Comparison of ENCODE assay signal across 8 cellular contexts in the genomic region with DNA sequence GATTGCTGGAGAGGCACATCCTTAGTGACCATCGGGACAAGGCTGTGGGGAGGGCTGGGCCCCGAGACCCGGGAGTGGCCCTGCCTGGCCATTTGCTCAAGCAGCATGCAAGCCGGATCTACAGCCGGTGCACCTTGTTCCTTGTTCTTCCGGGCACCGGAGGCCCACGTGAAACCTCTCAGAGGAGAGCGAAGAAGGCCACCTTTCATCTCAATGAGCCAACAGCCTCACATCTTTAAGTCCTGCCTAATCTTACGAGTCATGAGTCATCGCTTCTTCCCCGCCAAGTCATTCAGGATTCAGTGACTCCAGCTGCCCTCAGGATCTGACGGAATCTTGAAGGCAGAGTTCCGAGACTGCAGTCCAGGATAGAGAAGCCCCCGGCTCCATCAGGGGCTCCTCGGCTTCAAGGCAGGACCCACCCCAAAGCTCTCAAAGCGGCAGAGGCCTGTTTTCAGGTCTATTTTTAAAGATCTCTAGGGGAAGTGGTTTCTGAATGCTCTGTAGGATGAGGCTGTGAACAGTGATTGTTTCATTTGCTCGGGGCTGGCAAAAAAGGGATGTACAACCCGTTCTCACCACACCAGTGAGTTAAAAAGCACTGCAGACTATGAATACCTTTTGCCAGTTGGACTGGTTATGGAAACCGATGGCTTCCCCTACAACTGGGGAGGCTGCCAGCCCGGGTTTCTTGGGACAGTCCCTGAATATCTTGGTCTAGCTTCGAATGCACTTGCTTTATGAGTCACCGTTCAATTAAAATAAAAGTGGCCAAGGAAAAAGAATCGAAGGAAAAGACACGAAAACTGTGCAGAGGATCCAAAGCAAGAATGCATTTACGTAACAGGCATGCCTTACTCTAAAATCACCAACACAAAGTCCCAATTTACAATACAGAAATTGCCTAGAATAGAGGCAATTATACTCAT. TPM values are rescaled to one million over a fixed set of nuclear protein-coding genes. Genes with fewer than 3 reads are reported as not detected.
DNase-seq lines count a peak whose midpoint lies in the region; ATAC-seq and TF ChIP-seq lines count a peak whose summit lies in the region.

No MANE protein-coding gene starts in this region.

- peaks cover 21% of the 10 kb centered on the region for H3K4me1 Mint-ChIP-seq in activated CD4-positive, alpha-beta T cell treated with anti-CD3 and anti-CD28 coated beads, Interleukin-2, amount 10 ng/mL, durations not matched to agents 24 days and 14 days
- H3K4me1 Mint-ChIP-seq in mesothelial cell of epicardium, result peaks cover 70% of the 10 kb centered on the region

- peaks cover 4% of the 10 kb centered on the region for H3K79me2 ChIP-seq in DOHH2 (ENCODE audit: control insufficient read depth, low read length)

- peaks cover 32% of the 10 kb centered on the region for H3K36me3 ChIP-seq in DOHH2 (ENCODE audit: control insufficient read depth, low read length)
- H3K36me3 ChIP-seq in duodenal mucosa (ENCODE audit: control insufficient read depth in 1 of 2, insufficient read depth in 2 of 2, low read length in 2 of 2), result no peaks in the 10 kb centered on the region

- H3K9me3 ChIP-seq in DOHH2 (ENCODE audit: control insufficient read depth, insufficient read depth, low read length), result no peaks in the 10 kb centered on the region
- H3K9me3 ChIP-seq in duodenal mucosa (ENCODE audit: control insufficient read depth in 1 of 2, low read length in 2 of 2), result no peaks in the 10 kb centered on the region

- no peak for TF ChIP-seq CTCF in DOHH2 (IDR thresholded peaks at IDR 0.05; ENCODE audit: low read depth, low read length, poor library complexity, severe bottlenecking)
- TF ChIP-seq CTCF in mesothelial cell of epicardium (IDR thresholded peaks at IDR 0.05; ENCODE audit: unreplicated experiment), result no peak

- no peaks in the 10 kb centered on the region for H3K9me2 ChIP-seq in DOHH2 (replicated peaks; ENCODE audit: control insufficient read depth, low read length)

- peak overlapping the region; percentile 88 for H3K27ac Mint-ChIP-seq in activated CD4-positive, alpha-beta T cell treated with anti-CD3 and anti-CD28 coated beads, Interleukin-2, amount 10 ng/mL, durations not matched to agents 24 days and 14 days
- peak overlapping the region; percentile 96 for H3K27ac Mint-ChIP-seq in mesothelial cell of epicardium

- intact Hi-C loops in activated CD4-positive, alpha-beta T cell treated with anti-CD3 and anti-CD28 coated beads, Interleukin-2, amount 10 ng/mL, durations not matched to agents 24 days and 14 days (cut with micrococcal nuclease), result loop anchor here (1.0 to 5.0 kb wide), 4 partner anchors 26 to 73 kb away; a partner anchor contains a TSS

- H3K9me3 Mint-ChIP-seq in activated CD4-positive, alpha-beta T cell treated with anti-CD3 and anti-CD28 coated beads, Interleukin-2, amount 10 ng/mL, durations not matched to agents 24 days and 14 days, result no peaks in the 10 kb centered on the region
- H3K9me3 Mint-ChIP-seq in mesothelial cell of epicardium, result no peaks in the 10 kb centered on the region

- H3K9ac ChIP-seq in duodenal mucosa (ENCODE audit: low read depth in 1 of 2, low read length in 2 of 2), result peak overlapping the region; percentile 40 to 50

- H3K4me3 ChIP-seq in DOHH2 (ENCODE audit: low read length) (peak overlapping the region; percentile 76), duodenal mucosa (ENCODE audit: low read depth in 1 of 2, low read length in 2 of 2) (peak overlapping the region; percentile 59 to 62)
- H3K4me3 ChIP-seq in Jurkat, Clone E6-1 (ENCODE audit: low read length), result peak overlapping the region; percentile 53

- peaks cover 69% of the 10 kb centered on the region for H3F3A ChIP-seq in DOHH2 (ENCODE audit: control insufficient read depth, insufficient read depth)

- H3K27me3 ChIP-seq in DOHH2 (ENCODE audit: control insufficient read depth, low read length) (no peaks in the 10 kb centered on the region), duodenal mucosa (ENCODE audit: control insufficient read depth in 1 of 2, insufficient read depth in 2 of 2, low read length in 2 of 2) (no peaks in the 10 kb centered on the region)

- H3K4me1 ChIP-seq in DOHH2 (ENCODE audit: control insufficient read depth, low read length), result peaks cover 92% of the 10 kb centered on the region
- peaks cover 40 to 56% of the 10 kb centered on the region in 2 donors for H3K4me1 ChIP-seq in duodenal mucosa (ENCODE audit: control insufficient read depth in 1 of 2, insufficient read depth in 2 of 2, low read length in 2 of 2)

- H3K27ac ChIP-seq in DOHH2 (ENCODE audit: low read depth, low read length) (peak overlapping the region; percentile 99), duodenal mucosa (ENCODE audit: low read depth, low read length) (peak overlapping the region; percentile 42)

- H3K36me3 Mint-ChIP-seq in activated CD4-positive, alpha-beta T cell treated with anti-CD3 and anti-CD28 coated beads, Interleukin-2, amount 10 ng/mL, durations not matched to agents 24 days and 14 days (ENCODE audit: low read depth), result no peaks in the 10 kb centered on the region
- H3K36me3 Mint-ChIP-seq in mesothelial cell of epicardium, result no peaks in the 10 kb centered on the region

- no peaks in the 10 kb centered on the region for H4K20me1 ChIP-seq in DOHH2 (ENCODE audit: control insufficient read depth, insufficient read depth, low read depth, low read length)

- H3K27me3 Mint-ChIP-seq in activated CD4-positive, alpha-beta T cell treated with anti-CD3 and anti-CD28 coated beads, Interleukin-2, amount 10 ng/mL, durations not matched to agents 24 days and 14 days, result peaks cover 57% of the 10 kb centered on the region
- H3K27me3 Mint-ChIP-seq in mesothelial cell of epicardium (ENCODE audit: low read depth), result peaks cover 4% of the 10 kb centered on the region

- DNase-seq in Jurkat, Clone E6-1 (ENCODE audit: low read depth, low spot score), result peak; percentile 88
- peak; percentile 87 for DNase-seq in activated CD4-positive, alpha-beta T cell treated with anti-CD3 and anti-CD28 coated beads, Interleukin-2, amount 10 ng/mL, durations not matched to agents 24 days and 14 days
- no peak for DNase-seq in mesothelial cell of epicardium (ENCODE audit: low spot score in 2 of 2, unreplicated experiment in 2 of 2)
- peak; percentile 23 to 28 for DNase-seq in stimulated activated CD8-positive, alpha-beta memory T cell treated with anti-CD3 and anti-CD28 coated beads, Interleukin-2, amount 100 ng/mL, for 48 hours (ENCODE audit: low read depth in 2 of 2)
- DNase-seq in SHP77 treated with DMSO at 0.1 percent for 48 hours (lab: John Stamatoyannopoulos, UW), result no peak

- peak overlapping the region; percentile 85 for H3K4me3 Mint-ChIP-seq in activated CD4-positive, alpha-beta T cell treated with anti-CD3 and anti-CD28 coated beads, Interleukin-2, amount 10 ng/mL, durations not matched to agents 24 days and 14 days
- H3K4me3 Mint-ChIP-seq in mesothelial cell of epicardium, result peak overlapping the region; percentile 15

- peak; percentile 72 for ATAC-seq in GM21528 (IDR thresholded peaks at IDR 0.05; ENCODE audit: low FRiP score, unreplicated experiment)

- peak overlapping the region; percentile 99 for H3K4me2 ChIP-seq in DOHH2 (ENCODE audit: low read length)

RNA-seq across cellular contexts. Expression of a gene that starts 57.2 kb away (rescaled TPM):
- not detected for polyA plus RNA-seq in Jurkat, Clone E6-1 (2012; ENCODE audit: insufficient read depth, insufficient read length)
- 0.35 and 0.47 TPM in 2 replicates for total RNA-seq in activated CD4-positive, alpha-beta T cell treated with anti-CD3 and anti-CD28 coated beads, Interleukin-2, amount 10 ng/mL, durations not matched to agents 24 days and 14 days
- 5.1 to 8.6 TPM (median 5.7 TPM) in 3 replicates for total RNA-seq in mesothelial cell of epicardium

Comparison
In these comparisons a context has a peak if more than half of its experiments do, and no peak if none do; other contexts are left out.
1. DNase-seq: peak in Jurkat, Clone E6-1 (single experiment), activated CD4-positive, alpha-beta T cell treated with anti-CD3 and anti-CD28 coated beads, Interleukin-2, amount 10 ng/mL, durations not matched to agents 24 days and 14 days (single experiment) and stimulated activated CD8-positive, alpha-beta memory T cell treated with anti-CD3 and anti-CD28 coated beads, Interleukin-2, amount 100 ng/mL, for 48 hours (2 of 2); none in mesothelial cell of epicardium (0 of 2) and SHP77 treated with DMSO at 0.1 percent for 48 hours (single experiment).
2. Peak in every context shown above with its lines, with median percentiles within 50 percentile points of each other: H3K4me3 ChIP-seq.